Comparison of ENCODE assay signal across 8 cellular contexts in genomic region chr7:155598810-155599210, GRCh38. TPM values are rescaled to one million over a fixed set of nuclear protein-coding genes. Genes with fewer than 3 reads are reported as not detected.
DNase-seq lines count a peak whose midpoint lies in the region; FAIRE-seq and TF ChIP-seq lines count a peak whose summit lies in the region.

No MANE protein-coding gene starts in this region.

- intact Hi-C loops in stomach (cut with DNase I; ENCODE audit: low total_unique reads), result no loop called here

- H3K9me3 ChIP-seq in neuronal stem cell (replicated peaks in 1 of 2; ENCODE audit: control insufficient read depth in 2 of 2, insufficient read depth in 1 of 2, low read depth in 1 of 2, low read length in 2 of 2) (no peaks in the 10 kb centered on the region), stomach (no peaks in the 10 kb centered on the region)

- no peak for TF ChIP-seq POLR2A in stomach (IDR thresholded peaks at IDR 0.05)

- no peak overlapping the region for H3K23ac ChIP-seq in neuronal stem cell (ENCODE audit: low read depth, low read length, poor library complexity)

- peak overlapping the region; percentile 82 for H2AFZ ChIP-seq in neuronal stem cell (ENCODE audit: low read length)

- H3K9ac ChIP-seq in neuronal stem cell (ENCODE audit: low read depth, low read length, poor library complexity), result no peak overlapping the region

- no peak for TF ChIP-seq CTCF in fibroblast of pulmonary artery (IDR thresholded peaks at IDR 0.05; ENCODE audit: low read length, missing control alignments)
- peak in 6 of 7 experiments; percentile 48 to 99 (median 96) for TF ChIP-seq CTCF in stomach (IDR thresholded peaks at IDR 0.05)

- no CpG with 5 or more reads among the region's 12 CpGs for WGBS in neuronal stem cell (ENCODE audit: extremely low coverage in 2 of 2, insufficient read length in 2 of 2, insufficient replicate concordance in 1 of 2), 2 donors
- 9 to 11% (median 9%) methylated on average over 12 of the region's 12 CpGs for WGBS in stomach, 5 donors

- H2BK120ac ChIP-seq in neuronal stem cell (ENCODE audit: low read depth, low read length), result no peak overlapping the region

- no peaks in the 10 kb centered on the region for H3K79me1 ChIP-seq in neuronal stem cell (ENCODE audit: low read depth, low read length)

- FAIRE-seq in GM19239 (lab: Jason Lieb, UNC) (peak; percentile 90), RCC 7860 (lab: Jason Lieb, UNC) (peak; percentile 73)

- no peak overlapping the region for H2BK15ac ChIP-seq in neuronal stem cell (ENCODE audit: low read length)

- H3K36me3 ChIP-seq in neuronal stem cell (replicated peaks in 1 of 2; ENCODE audit: control insufficient read depth in 2 of 2, insufficient read depth in 2 of 2, low read length in 2 of 2), result no peaks in the 10 kb centered on the region
- H3K36me3 ChIP-seq in stomach, result no peaks in the 10 kb centered on the region

- H3K27me3 ChIP-seq in neuronal stem cell (ENCODE audit: control insufficient read depth in 3 of 3, insufficient read depth in 3 of 3, low read depth in 1 of 3, low read length in 3 of 3) (no peaks in the 10 kb centered on the region), stomach (peaks cover 0 to 33% (median 0%) of the 10 kb centered on the region in 3 donors)

- peak; percentile 83 for DNase-seq in AG20443 (ENCODE audit: low spot score)
- DNase-seq in GM19239 (ENCODE audit: insufficient read length, low spot score), result peak; percentile 79
- peak; percentile 67 for DNase-seq in Jurkat, Clone E6-1 (ENCODE audit: low read depth, low spot score)
- DNase-seq in RCC 7860 (ENCODE audit: low spot score), result peak; percentile 59
- DNase-seq in activated T-helper 1 cell treated with anti-CD3 and anti-CD28 coated beads, Interleukin-2, amount 50 U/mL, for 16 hours (ENCODE audit: low read depth in 1 of 2, low spot score in 1 of 2), result peak; percentile 59 to 81
- DNase-seq in fibroblast of pulmonary artery (ENCODE audit: low read depth), result peak; percentile 80
- peak; percentile 74 for DNase-seq in neuronal stem cell (ENCODE audit: low spot score)
- DNase-seq in stomach, result peak; percentile 90

- no peak overlapping the region for H3K4me2 ChIP-seq in neuronal stem cell (ENCODE audit: insufficient read depth, low read length, poor library complexity, severe bottlenecking)

- no peak overlapping the region for H3K14ac ChIP-seq in neuronal stem cell (ENCODE audit: low read length)

- no peak overlapping the region for H4K91ac ChIP-seq in neuronal stem cell (ENCODE audit: low read depth, low read length, poor library complexity)

- H3K18ac ChIP-seq in neuronal stem cell (ENCODE audit: low read length), result no peak overlapping the region

- no peak overlapping the region for H4K8ac ChIP-seq in neuronal stem cell (ENCODE audit: low read depth, low read length)

- peaks cover 6 to 7% of the 10 kb centered on the region in 2 donors for H3K4me1 ChIP-seq in neuronal stem cell (ENCODE audit: control insufficient read depth in 2 of 2, insufficient read depth in 1 of 2, low read depth in 1 of 2, low read length in 2 of 2)
- H3K4me1 ChIP-seq in stomach, result peaks cover 0 to 31% (median 11%) of the 10 kb centered on the region in 4 donors

- H3K4me3 ChIP-seq in Jurkat, Clone E6-1 (ENCODE audit: low read length), result no peak overlapping the region
- H3K4me3 ChIP-seq in fibroblast of pulmonary artery (replicated peaks; ENCODE audit: low read depth, low read length), result no peak overlapping the region
- no peak overlapping the region for H3K4me3 ChIP-seq in neuronal stem cell (ENCODE audit: low read length in 2 of 2)
- H3K4me3 ChIP-seq in stomach, result peak overlapping the region in 1 of 4 donors; percentile 13

- TF ChIP-seq EP300 in stomach (IDR thresholded peaks at IDR 0.05), result no peak

- H2AK5ac ChIP-seq in neuronal stem cell (ENCODE audit: low read depth, low read length), result no peak overlapping the region

- no peak overlapping the region for H2BK12ac ChIP-seq in neuronal stem cell (ENCODE audit: low read length)

- H3K27ac ChIP-seq in neuronal stem cell (replicated peaks; ENCODE audit: low read length) (no peak overlapping the region), stomach (no peak overlapping the region)

- no peak overlapping the region for H3K4ac ChIP-seq in neuronal stem cell (ENCODE audit: low read length)

- H2BK5ac ChIP-seq in neuronal stem cell (ENCODE audit: low read length), result no peak overlapping the region

RNA-seq across cellular contexts. Expression of gene RBM33, which starts 45.7 kb away (rescaled TPM):
- polyA plus RNA-seq in Jurkat, Clone E6-1 (2012; ENCODE audit: insufficient read depth, insufficient read length), result 27.0 TPM
- polyA plus RNA-seq in neuronal stem cell (2013, experiment 1 of 2), result 39.8 TPM
- polyA plus RNA-seq in neuronal stem cell (2013, experiment 2 of 2), result 40.0 TPM
- 100 to 1,000 TPM in 1 of 5 donors, 10 to 100 TPM in 4; 60.2 to 182 (median 62.9) TPM for total RNA-seq in stomach
- polyA plus RNA-seq in stomach, result 1 to 10 TPM; 7.5 to 9.1 (median 8.6) TPM

RNA-seq across cellular contexts. Expression of gene CNPY1, which starts 52.5 kb away (rescaled TPM):
- polyA plus RNA-seq in Jurkat, Clone E6-1 (2012; ENCODE audit: insufficient read depth, insufficient read length), result not detected
- not detected for polyA plus RNA-seq in neuronal stem cell (2013, experiment 1 of 2)
- polyA plus RNA-seq in neuronal stem cell (2013, experiment 2 of 2), result not detected
- under 1 TPM in 1 of 5 donors, not detected in 4; 0.18 TPM for total RNA-seq in stomach
- not detected for polyA plus RNA-seq in stomach
